13 cellular contexts compared by ENCODE assay signal in the genomic region with DNA sequence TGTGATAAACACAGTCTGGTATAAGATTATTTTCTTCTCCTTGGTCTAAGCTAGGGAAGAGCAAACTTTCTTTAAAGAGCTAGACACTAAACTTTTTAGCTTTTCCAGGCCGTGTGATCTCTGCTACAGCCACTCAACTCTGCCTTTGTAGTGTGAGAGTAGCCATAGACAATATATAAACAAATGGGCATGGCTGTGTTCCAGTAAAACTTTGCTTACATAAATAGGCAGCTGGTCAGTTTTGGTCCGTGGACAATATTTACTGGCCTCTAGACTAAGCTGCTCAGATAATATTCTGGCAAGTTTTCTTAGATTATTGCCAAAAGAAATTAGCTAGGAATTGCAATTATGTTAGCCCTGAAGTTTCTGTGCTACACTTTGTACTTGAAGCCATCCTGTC.
A peak's percentile ranks its signal among the peaks of the same experiment; 100 is the strongest.
DNase-seq lines count a peak whose midpoint lies in the region; ATAC-seq and TF ChIP-seq lines count a peak whose summit lies in the region.
"Had no signal": no experiment of that assay in that cellular context is flagged by ENCODE, and none has a peak within 500 bp of the region (broad histone marks: within the 10 kb centered on the region; RNA-seq: fewer than 3 reads in every experiment).

No MANE protein-coding gene starts in this region.

- no peaks in the 10 kb centered on the region for H3K27me3 ChIP-seq in IMR-90 (ENCODE audit: control insufficient read depth, insufficient read depth, low read length)
- no peaks in the 10 kb centered on the region for H3K27me3 ChIP-seq in adipocyte (replicated peaks; ENCODE audit: control insufficient read depth, insufficient read depth, low read length)
- H3K27me3 ChIP-seq in lower lobe of right lung (ENCODE audit: low read depth): no peaks in the 10 kb centered on the region

- no peaks in the 10 kb centered on the region for H4K20me1 ChIP-seq in IMR-90 (ENCODE audit: insufficient read depth, low read length)

- no peak overlapping the region for H2BK5ac ChIP-seq in IMR-90 (ENCODE audit: low read depth, low read length, poor library complexity, severe bottlenecking)

- H3K4me2 ChIP-seq in IMR-90 (ENCODE audit: low read depth, low read length): no peak overlapping the region

- intact Hi-C loops in IMR-90 (cut with micrococcal nuclease) (no loop called here), lower lobe of right lung (cut with DNase I) (no loop called here)

- CTCF ChIA-PET in IMR-90 (lab: Yijun Ruan, JAX): no interaction called here

- no peak overlapping the region for H2BK20ac ChIP-seq in IMR-90 (ENCODE audit: low read depth, low read length)

- H3K4me1 ChIP-seq in IMR-90 (ENCODE audit: control insufficient read depth, insufficient read depth, low read length) (peaks cover 3% of the 10 kb centered on the region; the same call in 1 of the 2 replicates), adipocyte (ENCODE audit: control insufficient read depth, insufficient read depth, low read length) (no peaks in the 10 kb centered on the region), lower lobe of right lung (no peaks in the 10 kb centered on the region)
- H3K4me1 ChIP-seq: Caco-2 had no signal

- no peak overlapping the region for H3K18ac ChIP-seq in IMR-90 (ENCODE audit: low read depth, low read length)

- no peaks in the 10 kb centered on the region for H3K9me1 ChIP-seq in IMR-90 (ENCODE audit: insufficient read depth, low read length)

- no peaks in the 10 kb centered on the region for H3K79me1 ChIP-seq in IMR-90 (ENCODE audit: low read depth in 1 of 2, low read length in 2 of 2)

- DNase-seq in COR-L47 (lab: John Stamatoyannopoulos, UW) (peak; percentile 48), IMR-90 (peak; percentile 5), adipocyte (ENCODE audit: low read depth) (peak; percentile 35), lower lobe of right lung (no peak), NOMO-1 (lab: John Stamatoyannopoulos, UW; ENCODE audit: unreplicated experiment in 2 of 2) (no peak), D341Med (ENCODE audit: low spot score) (no peak), epidermal melanocyte (ENCODE audit: insufficient read length, low spot score) (no peak)
- DNase-seq: Caco-2; CD8-positive, alpha-beta T cell; DMS79; GM23248; H7 had no signal

- H3K4me3 ChIP-seq in IMR-90 (ENCODE audit: insufficient read depth, low read depth, low read length) (no peak overlapping the region), adipocyte (ENCODE audit: low read length) (no peak overlapping the region), lower lobe of right lung (no peak overlapping the region)
- H3K4me3 ChIP-seq: GM12878, GM23248 had no signal

- no peak overlapping the region for H4K5ac ChIP-seq in IMR-90 (ENCODE audit: low read depth, low read length)

- no peak overlapping the region for H3K56ac ChIP-seq in IMR-90 (ENCODE audit: extremely low read depth, insufficient read depth, low read length)

- TF ChIP-seq CTCF in IMR-90 (conservative IDR thresholded peaks at IDR 0.05; ENCODE audit: low read depth, low read length): no peak
- TF ChIP-seq CTCF in lower lobe of right lung (IDR thresholded peaks at IDR 0.05): no peak

- no TSS peak for BruUV-seq in IMR-90 (replicated peaks; lab: Mats Ljungman, UMichigan)

- no peak overlapping the region for H2BK120ac ChIP-seq in IMR-90 (ENCODE audit: low read depth, low read length)

- TF ChIP-seq POLR2A in IMR-90 (IDR thresholded peaks at IDR 0.05; ENCODE audit: low read depth, low read length): no peak

- H4K8ac ChIP-seq in IMR-90 (ENCODE audit: low read depth in 2 of 2, low read length in 2 of 2): no peak overlapping the region

- H3K27ac ChIP-seq in IMR-90 (ENCODE audit: insufficient read depth, low read length) (no peak overlapping the region), lower lobe of right lung (no peak overlapping the region)
- H3K27ac ChIP-seq: GM23248 had no signal

- H3K14ac ChIP-seq in IMR-90 (replicated peaks; ENCODE audit: low read depth, low read length): no peak overlapping the region

- no peak overlapping the region for H2AK9ac ChIP-seq in IMR-90 (replicated peaks; ENCODE audit: low read depth, low read length, poor library complexity)

- H3K4ac ChIP-seq in IMR-90 (ENCODE audit: low read depth, low read length): no peak overlapping the region

- no peak overlapping the region for H3K9ac ChIP-seq in IMR-90 (ENCODE audit: low read depth, low read length)
- H3K9ac ChIP-seq in adipocyte (ENCODE audit: low read length): no peak overlapping the region
- H3K9ac ChIP-seq: GM23248 had no signal

- H3K36me3 ChIP-seq in IMR-90 (ENCODE audit: control insufficient read depth, insufficient read depth, low read length): no peaks in the 10 kb centered on the region
- no peaks in the 10 kb centered on the region for H3K36me3 ChIP-seq in adipocyte (ENCODE audit: control insufficient read depth, insufficient read depth, low read length, severe bottlenecking)
- H3K36me3 ChIP-seq in lower lobe of right lung: no peaks in the 10 kb centered on the region

- no peak overlapping the region for H4K91ac ChIP-seq in IMR-90 (ENCODE audit: insufficient read depth, low read depth, low read length)

- no peak overlapping the region for H2AK5ac ChIP-seq in IMR-90 (ENCODE audit: low read depth, low read length)

- dilution Hi-C loops in IMR-90 (cut with HindIII; ENCODE audit: low sequenced_read_pairs, unreplicated experiment): no loop called here

- peak; percentile 32; the same call in 1 of the 2 replicates for ATAC-seq in IMR-90 (ENCODE audit: low read depth)
- peak; percentile 38 to 40 for ATAC-seq in lower lobe of right lung
- ATAC-seq: CD8-positive, alpha-beta T cell; GM12878 had no signal

- WGBS in IMR-90 (ENCODE audit: extremely low coverage in 2 of 2, insufficient read length in 1 of 2), 2 experiments: no CpG with 5 or more reads among the region's 2 CpGs

- in situ Hi-C loops in IMR-90 (cut with MboI; ENCODE audit: low sequenced_read_pairs): no loop called here

- H2BK15ac ChIP-seq in IMR-90 (ENCODE audit: low read depth, low read length): no peak overlapping the region

- no peak overlapping the region for H2AFZ ChIP-seq in IMR-90 (replicated peaks; ENCODE audit: low read length, poor library complexity)
- H2AFZ ChIP-seq: GM23248 had no signal

- no peak for TF ChIP-seq RAD21 in IMR-90 (IDR thresholded peaks at IDR 0.05; ENCODE audit: low read length)

- H3K9me3 ChIP-seq in IMR-90 (ENCODE audit: control insufficient read depth, insufficient read depth, low read length) (no peaks in the 10 kb centered on the region), adipocyte (ENCODE audit: control insufficient read depth, low read length) (no peaks in the 10 kb centered on the region), lower lobe of right lung (no peaks in the 10 kb centered on the region)
- H3K9me3 ChIP-seq: Caco-2 had no signal

- POLR2A ChIA-PET in IMR-90 (lab: Charles Lee; ENCODE audit: unreplicated experiment): no interaction called here

- no peak overlapping the region for H3K23ac ChIP-seq in IMR-90 (ENCODE audit: low read depth, low read length)

TF ChIP-seq in IMR-90, 13 proteins besides CTCF, POLR2A, EP300 and RAD21:
- TF ChIP-seq BHLHE40 (IDR thresholded peaks at IDR 0.05; ENCODE audit: low read depth, low read length): no peak
- no peak for TF ChIP-seq CEBPB (IDR thresholded peaks at IDR 0.05; ENCODE audit: low read depth, low read length)
- no peak for TF ChIP-seq NFE2L2 (IDR thresholded peaks at IDR 0.05; ENCODE audit: low read depth, low read length)
- no peak for TF ChIP-seq CHD1 (IDR thresholded peaks at IDR 0.05; ENCODE audit: low read depth, low read length)
- no peak for TF ChIP-seq RCOR1 (IDR thresholded peaks at IDR 0.05; ENCODE audit: insufficient replicate concordance, low read length)
- TF ChIP-seq, protein P1, sequence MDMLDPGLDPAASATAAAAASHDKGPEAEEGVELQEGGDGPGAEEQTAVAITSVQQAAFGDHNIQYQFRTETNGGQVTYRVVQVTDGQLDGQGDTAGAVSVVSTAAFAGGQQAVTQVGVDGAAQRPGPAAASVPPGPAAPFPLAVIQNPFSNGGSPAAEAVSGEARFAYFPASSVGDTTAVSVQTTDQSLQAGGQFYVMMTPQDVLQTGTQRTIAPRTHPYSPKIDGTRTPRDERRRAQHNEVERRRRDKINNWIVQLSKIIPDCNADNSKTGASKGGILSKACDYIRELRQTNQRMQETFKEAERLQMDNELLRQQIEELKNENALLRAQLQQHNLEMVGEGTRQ (IDR thresholded peaks at IDR 0.05; ENCODE audit: low read depth, low read length): no peak
- TF ChIP-seq, protein P2, sequence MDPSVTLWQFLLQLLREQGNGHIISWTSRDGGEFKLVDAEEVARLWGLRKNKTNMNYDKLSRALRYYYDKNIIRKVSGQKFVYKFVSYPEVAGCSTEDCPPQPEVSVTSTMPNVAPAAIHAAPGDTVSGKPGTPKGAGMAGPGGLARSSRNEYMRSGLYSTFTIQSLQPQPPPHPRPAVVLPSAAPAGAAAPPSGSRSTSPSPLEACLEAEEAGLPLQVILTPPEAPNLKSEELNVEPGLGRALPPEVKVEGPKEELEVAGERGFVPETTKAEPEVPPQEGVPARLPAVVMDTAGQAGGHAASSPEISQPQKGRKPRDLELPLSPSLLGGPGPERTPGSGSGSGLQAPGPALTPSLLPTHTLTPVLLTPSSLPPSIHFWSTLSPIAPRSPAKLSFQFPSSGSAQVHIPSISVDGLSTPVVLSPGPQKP (IDR thresholded peaks at IDR 0.05; ENCODE audit: borderline replicate concordance, low read depth, low read length): no peak
- no peak for TF ChIP-seq SMC3 (IDR thresholded peaks at IDR 0.05; ENCODE audit: low read depth, low read length)
- no peak for TF ChIP-seq MXI1 (IDR thresholded peaks at IDR 0.05; ENCODE audit: borderline replicate concordance, low read depth, low read length)
- no peak for TF ChIP-seq MAZ (IDR thresholded peaks at IDR 0.05; ENCODE audit: borderline replicate concordance, low read depth, low read length)
- TF ChIP-seq FOS (IDR thresholded peaks at IDR 0.05; ENCODE audit: low read depth, low read length): no peak
- no peak for TF ChIP-seq RFX5 (IDR thresholded peaks at IDR 0.05; ENCODE audit: low read depth, low read length)
- no peak for TF ChIP-seq MAFK (IDR thresholded peaks at IDR 0.05; ENCODE audit: low read depth, low read length)
TF ChIP-seq in IMR-90: peak in this region for 0.

Comparison
In these comparisons a context has a peak if more than half of its experiments do, and no peak if none do; other contexts are left out.
1. DNase-seq: peak in COR-L47 (single experiment), IMR-90 (single experiment) and adipocyte (single experiment); none in lower lobe of right lung (single experiment), NOMO-1 (0 of 2), D341Med (single experiment) and epidermal melanocyte (single experiment).